Comparison of ENCODE assay signal across 13 cellular contexts in the genomic region with DNA sequence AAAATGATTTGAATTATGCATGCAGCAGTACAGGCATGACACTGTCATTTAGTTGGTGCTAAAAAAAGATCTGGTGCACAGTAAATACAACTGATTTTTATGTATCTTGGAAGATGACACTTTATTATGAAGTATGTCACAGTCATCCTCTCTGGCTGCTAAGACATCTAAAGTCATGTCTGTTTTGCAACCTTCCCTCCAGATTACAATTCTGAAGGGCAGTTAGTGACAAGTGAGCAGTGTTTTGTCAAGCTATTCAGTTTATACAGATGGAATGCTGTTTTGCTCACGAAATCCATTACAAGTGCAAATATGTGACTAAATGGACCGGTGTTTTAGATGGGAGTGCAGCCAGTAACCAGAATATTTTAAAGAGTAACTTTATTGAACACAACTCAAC.
DNase-seq lines count a peak whose midpoint lies in the region; ATAC-seq and TF ChIP-seq lines count a peak whose summit lies in the region.
"Had no signal": no experiment of that assay in that cellular context is flagged by ENCODE, and none has a peak within 500 bp of the region (broad histone marks: within the 10 kb centered on the region; RNA-seq: fewer than 3 reads in every experiment).

No MANE protein-coding gene starts in this region.

- H3K9ac ChIP-seq in Loucy (ENCODE audit: low read depth, low read length, poor library complexity, severe bottlenecking) (no peak overlapping the region), PC-3 (ENCODE audit: low read length) (no peak overlapping the region), neuronal stem cell (ENCODE audit: low read depth, low read length, poor library complexity) (no peak overlapping the region)
- H3K9ac ChIP-seq: BLaER1 had no signal

- H3K36me3 ChIP-seq in Loucy (ENCODE audit: insufficient read depth, low read length) = no peaks in the 10 kb centered on the region
- H3K36me3 ChIP-seq in PC-3 (ENCODE audit: low read depth, low read length) = no peaks in the 10 kb centered on the region
- H3K36me3 ChIP-seq in neuronal stem cell (replicated peaks in 1 of 2; ENCODE audit: control insufficient read depth in 2 of 2, insufficient read depth in 2 of 2, low read length in 2 of 2) = no peaks in the 10 kb centered on the region
- H3K36me3 ChIP-seq: BLaER1 had no signal

- H3K4ac ChIP-seq in neuronal stem cell (ENCODE audit: low read length) = no peak overlapping the region

- ATAC-seq in PC-3 = peak; percentile 62
- ATAC-seq: HCT116 had no signal

- H2BK120ac ChIP-seq in neuronal stem cell (ENCODE audit: low read depth, low read length) = no peak overlapping the region

- H4K20me1 ChIP-seq in Loucy (ENCODE audit: insufficient read depth, low read length, poor library complexity, severe bottlenecking) (no peaks in the 10 kb centered on the region), PC-3 (ENCODE audit: low read length) (no peaks in the 10 kb centered on the region)
- H4K20me1 ChIP-seq: BLaER1 had no signal

- H3K27ac ChIP-seq in PC-3 (ENCODE audit: low read length) (peak overlapping the region; percentile 64), neuronal stem cell (replicated peaks; ENCODE audit: low read length) (no peak overlapping the region)
- H3K27ac ChIP-seq: BLaER1 had no signal

- no peak overlapping the region for H3K14ac ChIP-seq in neuronal stem cell (ENCODE audit: low read length)

- TF ChIP-seq CTCF in AG10803 (conservative IDR thresholded peaks at IDR 0.05; ENCODE audit: low read length) (no peak), Loucy (conservative IDR thresholded peaks at IDR 0.05; ENCODE audit: low read length) (no peak), PC-3 (conservative IDR thresholded peaks at IDR 0.05; ENCODE audit: low read depth, low read length) (no peak)

- peak overlapping the region; percentile 27 for H3K4me2 ChIP-seq in Loucy (ENCODE audit: low read depth, low read length, poor library complexity, severe bottlenecking)
- H3K4me2 ChIP-seq in PC-3 (ENCODE audit: low read length) = peak overlapping the region; percentile 57
- no peak overlapping the region for H3K4me2 ChIP-seq in neuronal stem cell (ENCODE audit: insufficient read depth, low read length, poor library complexity, severe bottlenecking)
- H3K4me2 ChIP-seq: BLaER1 had no signal

- no peak overlapping the region for H3K4me3 ChIP-seq in AG10803 (ENCODE audit: low read length)
- H3K4me3 ChIP-seq in Loucy (ENCODE audit: low read length, poor library complexity, severe bottlenecking) = no peak overlapping the region
- H3K4me3 ChIP-seq in PC-3 (ENCODE audit: low read length) = no peak overlapping the region
- H3K4me3 ChIP-seq in neuronal stem cell (ENCODE audit: low read length in 2 of 2) = no peak overlapping the region
- H3K4me3 ChIP-seq: BLaER1 had no signal

- WGBS in neuronal stem cell (ENCODE audit: extremely low coverage in 2 of 2, insufficient read length in 2 of 2, insufficient replicate concordance in 1 of 2), 2 donors = no CpG with 5 or more reads among the region's 2 CpGs

- H2AFZ ChIP-seq in Loucy (ENCODE audit: low read length) = no peak overlapping the region
- H2AFZ ChIP-seq in PC-3 (ENCODE audit: low read length) = no peak overlapping the region
- H2AFZ ChIP-seq in neuronal stem cell (ENCODE audit: low read length) = no peak overlapping the region

- no peak overlapping the region for H2BK12ac ChIP-seq in neuronal stem cell (ENCODE audit: low read length)

- H3F3A ChIP-seq in Loucy (ENCODE audit: low read depth) (no peaks in the 10 kb centered on the region), PC-3 (ENCODE audit: low read length, unreplicated experiment) (no peaks in the 10 kb centered on the region)

- H3K9me3 ChIP-seq in Loucy (ENCODE audit: insufficient read depth, low read depth, low read length) = no peaks in the 10 kb centered on the region
- H3K9me3 ChIP-seq in PC-3 (ENCODE audit: low read length) = no peaks in the 10 kb centered on the region
- H3K9me3 ChIP-seq in neuronal stem cell (replicated peaks in 1 of 2; ENCODE audit: control insufficient read depth in 2 of 2, insufficient read depth in 1 of 2, low read depth in 1 of 2, low read length in 2 of 2) = no peaks in the 10 kb centered on the region
- H3K9me3 ChIP-seq: BLaER1 had no signal

- no peak overlapping the region for H3K18ac ChIP-seq in neuronal stem cell (ENCODE audit: low read length)

- CTCF ChIA-PET in PC-3 (lab: Charles Lee) = no interaction called here

- no TSS peak for BruUV-seq in PC-3 (replicated peaks; lab: Mats Ljungman, UMichigan)

- POLR2A ChIA-PET in PC-3 (lab: Charles Lee; ENCODE audit: unreplicated experiment) = no interaction called here

- no peaks in the 10 kb centered on the region for H3K27me3 ChIP-seq in Loucy (ENCODE audit: insufficient read depth, low read length, poor library complexity, severe bottlenecking)
- no peaks in the 10 kb centered on the region for H3K27me3 ChIP-seq in PC-3 (ENCODE audit: low read length)
- H3K27me3 ChIP-seq in neuronal stem cell (ENCODE audit: control insufficient read depth in 3 of 3, insufficient read depth in 3 of 3, low read depth in 1 of 3, low read length in 3 of 3) = no peaks in the 10 kb centered on the region
- H3K27me3 ChIP-seq: BLaER1 had no signal

- H2AK5ac ChIP-seq in neuronal stem cell (ENCODE audit: low read depth, low read length) = no peak overlapping the region

- H4K91ac ChIP-seq in neuronal stem cell (ENCODE audit: low read depth, low read length, poor library complexity) = no peak overlapping the region

- H3K4me1 ChIP-seq in Loucy (ENCODE audit: insufficient read depth, low read length, poor library complexity, severe bottlenecking) = no peaks in the 10 kb centered on the region
- peaks cover 26% of the 10 kb centered on the region for H3K4me1 ChIP-seq in PC-3 (ENCODE audit: insufficient read depth, low read length)
- H3K4me1 ChIP-seq in neuronal stem cell (ENCODE audit: control insufficient read depth in 2 of 2, insufficient read depth in 1 of 2, low read depth in 1 of 2, low read length in 2 of 2) = no peaks in the 10 kb centered on the region

- H2BK5ac ChIP-seq in neuronal stem cell (ENCODE audit: low read length) = no peak overlapping the region

- intact Hi-C loops in PC-3 (cut with micrococcal nuclease) = loop anchor here (5.0 kb wide), 1 partner anchor 94 kb away; no protein-coding TSS in a partner anchor
- intact Hi-C loops in posterior vena cava (cut with DNase I) = no loop called here

- no peaks in the 10 kb centered on the region for H3K79me1 ChIP-seq in neuronal stem cell (ENCODE audit: low read depth, low read length)

- peak; percentile 3 for DNase-seq in AG10803 (ENCODE audit: low read depth)
- peak; percentile 68 for DNase-seq in PC-3
- DNase-seq in renal cortical epithelial cell (ENCODE audit: low read depth) = peak; percentile 36
- no peak for DNase-seq in posterior vena cava (ENCODE audit: low spot score)
- DNase-seq in neuronal stem cell (ENCODE audit: low spot score) = no peak
- DNase-seq in COLO668 (lab: John Stamatoyannopoulos, UW; ENCODE audit: unreplicated experiment) = no peak
- DNase-seq: AML-193; Calu3; CD4-positive, CD25-positive, alpha-beta regulatory T cell; DMS 273 treated with DMSO at 0.1 percent for 48 hours had no signal

- no peaks in the 10 kb centered on the region for H3K9me2 ChIP-seq in Loucy (replicated peaks; ENCODE audit: low read depth, low read length)
- no peaks in the 10 kb centered on the region for H3K9me2 ChIP-seq in PC-3 (replicated peaks; ENCODE audit: low read length)

- no peak overlapping the region for H2BK15ac ChIP-seq in neuronal stem cell (ENCODE audit: low read length)

- H3K79me2 ChIP-seq in Loucy (ENCODE audit: insufficient read depth, low read length) = no peaks in the 10 kb centered on the region
- H3K79me2 ChIP-seq in PC-3 (ENCODE audit: low read length) = no peaks in the 10 kb centered on the region

- no peak overlapping the region for H4K8ac ChIP-seq in neuronal stem cell (ENCODE audit: low read depth, low read length)

- no peak overlapping the region for H3K23ac ChIP-seq in neuronal stem cell (ENCODE audit: low read depth, low read length, poor library complexity)

Comparison
In these comparisons a context has a peak if more than half of its experiments do, and no peak if none do; other contexts are left out.
1. DNase-seq: peak in AG10803 (single experiment), PC-3 (single experiment) and renal cortical epithelial cell (single experiment); none in posterior vena cava (single experiment), neuronal stem cell (single experiment) and COLO668 (single experiment).